Comparison of ENCODE assay signal across 12 cellular contexts in the genomic region with DNA sequence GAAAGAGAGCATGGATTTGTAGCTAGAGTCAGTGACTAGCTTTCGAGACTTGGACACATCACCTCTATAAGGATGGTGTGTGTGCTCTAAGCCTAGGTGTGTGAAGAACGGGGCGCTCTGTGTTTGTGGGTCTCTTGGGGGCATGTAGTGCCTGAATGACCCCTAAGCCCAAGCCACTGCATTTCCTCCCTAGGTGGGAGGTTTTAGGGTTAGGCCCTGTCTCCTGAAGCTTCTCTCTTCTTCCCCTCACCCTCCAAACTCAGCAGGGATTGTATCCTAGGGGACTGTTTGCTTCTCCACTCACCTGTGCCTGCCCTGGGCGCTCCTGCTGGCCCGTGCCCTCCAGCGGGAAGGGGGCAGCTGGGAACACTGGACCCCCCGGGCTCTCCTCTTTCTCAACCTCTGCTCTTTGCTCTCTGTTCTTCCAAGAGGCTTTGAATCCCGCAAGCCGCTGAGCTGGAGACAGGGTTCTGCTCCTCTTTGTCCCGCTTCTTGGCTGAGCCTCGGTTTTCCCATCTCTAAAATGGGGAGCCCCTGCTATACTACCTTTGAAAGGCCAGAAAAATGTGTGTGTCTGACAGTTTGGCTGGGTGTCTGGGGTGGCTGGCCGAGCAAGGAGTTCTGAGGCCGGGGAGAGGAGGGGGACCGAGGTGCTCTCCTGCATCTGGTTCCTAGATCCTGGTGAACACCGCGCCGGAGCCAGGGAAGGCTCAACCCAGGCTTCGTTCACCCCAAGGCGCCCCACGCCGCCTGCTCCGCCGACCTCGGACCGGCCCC. TPM values are rescaled to one million over a fixed set of nuclear protein-coding genes. Genes with fewer than 3 reads are reported as not detected.
DNase-seq lines count a peak whose midpoint lies in the region; ATAC-seq, FAIRE-seq and TF ChIP-seq lines count a peak whose summit lies in the region.
"Had no signal": no experiment of that assay in that cellular context is flagged by ENCODE, and none has a peak within 500 bp of the region (broad histone marks: within the 10 kb centered on the region; RNA-seq: fewer than 3 reads in every experiment).

No MANE protein-coding gene starts in this region.

- peaks cover 31% of the 10 kb centered on the region for H3K27me3 ChIP-seq in cardiac muscle cell

- peak overlapping the region; percentile 21 for H3K4me3 Mint-ChIP-seq in natural killer cell
- H3K4me3 Mint-ChIP-seq in natural killer cell treated with Interleukin-12 subunit alpha and Interleukin-12 subunit beta and Interleukin-15 and Interleukin-18, amount 100 ng/mL, for 72 hours = no peak overlapping the region
- peak overlapping the region; percentile 47 for H3K4me3 Mint-ChIP-seq in neural crest cell
- H3K4me3 Mint-ChIP-seq: activated CD4-positive, alpha-beta memory T cell treated with anti-CD3 and anti-CD28 coated beads for 36 hours had no signal

- H3K4me1 Mint-ChIP-seq in natural killer cell (no peaks in the 10 kb centered on the region), neural crest cell (peaks cover 56% of the 10 kb centered on the region)
- peaks cover 8 to 15% of the 10 kb centered on the region in 2 donors for H3K4me1 Mint-ChIP-seq in natural killer cell treated with Interleukin-12 subunit alpha and Interleukin-12 subunit beta and Interleukin-15 and Interleukin-18, amount 100 ng/mL, for 72 hours (ENCODE audit: low read depth in 2 of 2)

- peaks cover 17% of the 10 kb centered on the region for H3K4me1 ChIP-seq in cardiac muscle cell (ENCODE audit: low read depth)

- intact Hi-C loops in natural killer cell (cut with micrococcal nuclease) = no loop called here
- intact Hi-C loops in head of caudate nucleus (cut with DNase I) = no loop called here

- FAIRE-seq in urothelium cell line (lab: Jason Lieb, UNC) = no peak

- H3K27ac ChIP-seq in cardiac muscle cell = no peak overlapping the region

- no peaks in the 10 kb centered on the region for H3K36me3 Mint-ChIP-seq in natural killer cell
- H3K36me3 Mint-ChIP-seq in natural killer cell treated with Interleukin-12 subunit alpha and Interleukin-12 subunit beta and Interleukin-15 and Interleukin-18, amount 100 ng/mL, for 72 hours = no peaks in the 10 kb centered on the region
- no peaks in the 10 kb centered on the region for H3K36me3 Mint-ChIP-seq in neural crest cell (ENCODE audit: low read depth)
- H3K36me3 Mint-ChIP-seq: activated CD4-positive, alpha-beta memory T cell treated with anti-CD3 and anti-CD28 coated beads for 36 hours had no signal

- DNase-seq in natural killer cell (no peak), cardiac muscle cell (ENCODE audit: low read depth in 1 of 2, low spot score in 1 of 2) (no peak), neural crest cell (ENCODE audit: low read depth, low spot score) (no peak), urothelium cell line (ENCODE audit: low spot score) (no peak), HT-29 (ENCODE audit: low spot score) (no peak), head of caudate nucleus (no peak)
- no peak for DNase-seq in natural killer cell treated with Interleukin-12 subunit alpha and Interleukin-12 subunit beta and Interleukin-15 and Interleukin-18, amount 100 ng/mL, for 72 hours (ENCODE audit: low spot score)
- DNase-seq in activated CD4-positive, CD25-positive, alpha-beta regulatory T cell (lab: John Stamatoyannopoulos, UW) = no peak
- DNase-seq: activated CD4-positive, alpha-beta memory T cell treated with anti-CD3 and anti-CD28 coated beads for 36 hours; hippocampal formation; NCI-H2029; SHP77 had no signal

- H3K36me3 ChIP-seq in cardiac muscle cell = no peaks in the 10 kb centered on the region

- H3K4me3 ChIP-seq in cardiac muscle cell = peak overlapping the region; percentile 42

- H3K27ac Mint-ChIP-seq in natural killer cell (no peak overlapping the region), neural crest cell (ENCODE audit: unreplicated experiment) (no peak overlapping the region)
- no peak overlapping the region for H3K27ac Mint-ChIP-seq in natural killer cell treated with Interleukin-12 subunit alpha and Interleukin-12 subunit beta and Interleukin-15 and Interleukin-18, amount 100 ng/mL, for 72 hours
- H3K27ac Mint-ChIP-seq: activated CD4-positive, alpha-beta memory T cell treated with anti-CD3 and anti-CD28 coated beads for 36 hours had no signal

- peaks cover 11 to 29% of the 10 kb centered on the region in 2 donors for H3K27me3 Mint-ChIP-seq in natural killer cell (ENCODE audit: low read depth in 2 of 2)
- peaks cover 11 to 13% of the 10 kb centered on the region in 2 donors for H3K27me3 Mint-ChIP-seq in natural killer cell treated with Interleukin-12 subunit alpha and Interleukin-12 subunit beta and Interleukin-15 and Interleukin-18, amount 100 ng/mL, for 72 hours
- peaks cover 49% of the 10 kb centered on the region for H3K27me3 Mint-ChIP-seq in neural crest cell (ENCODE audit: low read depth)

- H3K9me3 Mint-ChIP-seq in natural killer cell (no peaks in the 10 kb centered on the region), neural crest cell (no peaks in the 10 kb centered on the region)
- no peaks in the 10 kb centered on the region for H3K9me3 Mint-ChIP-seq in natural killer cell treated with Interleukin-12 subunit alpha and Interleukin-12 subunit beta and Interleukin-15 and Interleukin-18, amount 100 ng/mL, for 72 hours
- H3K9me3 Mint-ChIP-seq: activated CD4-positive, alpha-beta memory T cell treated with anti-CD3 and anti-CD28 coated beads for 36 hours had no signal

- TF ChIP-seq CTCF in natural killer cell (IDR thresholded peaks at IDR 0.05) = no peak
- TF ChIP-seq CTCF in cardiac muscle cell (IDR thresholded peaks at IDR 0.05; ENCODE audit: low read depth, low read length) = no peak
- no peak for TF ChIP-seq CTCF in neural crest cell (conservative IDR thresholded peaks at IDR 0.05)

- no peak for ATAC-seq in natural killer cell
- no peak for ATAC-seq in natural killer cell treated with Interleukin-12 subunit alpha and Interleukin-12 subunit beta and Interleukin-15 and Interleukin-18, amount 100 ng/mL, for 72 hours

- H3K9me3 ChIP-seq in cardiac muscle cell (ENCODE audit: low read depth) = no peaks in the 10 kb centered on the region

RNA-seq across cellular contexts. Expression of gene CYGB, which starts 0.8 kb away (rescaled TPM):
- total RNA-seq in natural killer cell (under 1 TPM; 0.12 to 0.33 (median 0.16) TPM), cardiac muscle cell (7.4 and 10.3 TPM in 2 replicates), neural crest cell (8.6 and 8.7 TPM in 2 replicates)
- 1 to 10 TPM; 1.0 to 2.9 TPM for total RNA-seq in natural killer cell treated with Interleukin-12 subunit alpha and Interleukin-12 subunit beta and Interleukin-15 and Interleukin-18, amount 100 ng/mL, for 72 hours
- polyA plus RNA-seq in cardiac muscle cell = 3.5 and 11.9 TPM in 2 replicates
- total RNA-seq in HT-29 (2014; rRNA removed; shearing (Covaris generic)) = not detected in 2 replicates
- total RNA-seq: activated CD4-positive, alpha-beta memory T cell treated with anti-CD3 and anti-CD28 coated beads for 36 hours had no signal

RNA-seq across cellular contexts. Expression of gene PRCD, which starts 3.1 kb away (rescaled TPM):
- total RNA-seq in natural killer cell (1 to 10 TPM in 1 of 3 donors, under 1 TPM in 2; 0.77 to 1.1 (median 0.82) TPM), cardiac muscle cell (7.3 and 7.7 TPM in 2 replicates), neural crest cell (0.41 and 0.75 TPM in 2 replicates)
- total RNA-seq in natural killer cell treated with Interleukin-12 subunit alpha and Interleukin-12 subunit beta and Interleukin-15 and Interleukin-18, amount 100 ng/mL, for 72 hours = under 1 TPM in 1 of 2 donors, not detected in 1; 0.78 TPM
- polyA plus RNA-seq in cardiac muscle cell = 13.3 and 14.4 TPM in 2 replicates
- total RNA-seq in HT-29 (2014; rRNA removed; shearing (Covaris generic)) = not detected in 2 replicates
- total RNA-seq: activated CD4-positive, alpha-beta memory T cell treated with anti-CD3 and anti-CD28 coated beads for 36 hours had no signal

RNA-seq across cellular contexts. Expression of gene RHBDF2, which starts 35.5 kb away (rescaled TPM):
- total RNA-seq in natural killer cell (100 to 1,000 TPM; 194 to 233 (median 202) TPM), cardiac muscle cell (6.8 and 18.7 TPM in 2 replicates), neural crest cell (2.0 and 3.6 TPM in 2 replicates)
- total RNA-seq in natural killer cell treated with Interleukin-12 subunit alpha and Interleukin-12 subunit beta and Interleukin-15 and Interleukin-18, amount 100 ng/mL, for 72 hours = 100 to 1,000 TPM; 156 to 234 TPM
- polyA plus RNA-seq in cardiac muscle cell = 8.7 and 9.5 TPM in 2 replicates
- 42.0 and 46.5 TPM in 2 replicates for total RNA-seq in HT-29 (2014; rRNA removed; shearing (Covaris generic))

RNA-seq across cellular contexts. Expression of gene ST6GALNAC2, which starts 49.0 kb away (rescaled TPM):
- total RNA-seq in natural killer cell (under 1 TPM in 1 of 3 donors, not detected in 2; 0.65 TPM), cardiac muscle cell (0.11 and 1.0 TPM in 2 replicates), neural crest cell (4.5 and 5.1 TPM in 2 replicates)
- under 1 TPM in 1 of 2 donors, not detected in 1; 0.62 TPM for total RNA-seq in natural killer cell treated with Interleukin-12 subunit alpha and Interleukin-12 subunit beta and Interleukin-15 and Interleukin-18, amount 100 ng/mL, for 72 hours
- polyA plus RNA-seq in cardiac muscle cell = 0.27 and 0.88 TPM in 2 replicates
- 1.0 and 2.6 TPM in 2 replicates for total RNA-seq in HT-29 (2014; rRNA removed; shearing (Covaris generic))
